In genomic region chr20:25044261-25044560, GRCh38 we compare ENCODE assay signal across 14 cellular contexts. TPM values are rescaled to one million over a fixed set of nuclear protein-coding genes. Genes with fewer than 3 reads are reported as not detected.
DNase-seq lines count a peak whose midpoint lies in the region; ATAC-seq, FAIRE-seq and TF ChIP-seq lines count a peak whose summit lies in the region.
"Had no signal": no experiment of that assay in that cellular context is flagged by ENCODE, and none has a peak within 500 bp of the region (broad histone marks: within the 10 kb centered on the region; RNA-seq: fewer than 3 reads in every experiment).

No MANE protein-coding gene starts in this region.

- H3K27ac Mint-ChIP-seq in activated CD4-positive, alpha-beta T cell treated with anti-CD3 and anti-CD28 coated beads, Interleukin-2, amount 10 ng/mL, durations not matched to agents 7 days and 5 days, result peak overlapping the region; percentile 98
- peak overlapping the region; percentile 93 to 96 for H3K27ac Mint-ChIP-seq in T-cell
- peak overlapping the region; percentile 93 for H3K27ac Mint-ChIP-seq in stimulated activated memory B cell treated with anti-CD40 and anti-IgM and Interleukin-4, amounts not matched to agents 10 μg/mL and 1 μg/mL and 100 μg/mL, for 72 hours

- CTCF ChIA-PET in activated CD4-positive, alpha-beta T cell treated with anti-CD3 and anti-CD28 coated beads, Interleukin-2, amount 10 ng/mL, durations not matched to agents 7 days and 5 days (lab: Charles Lee), result interaction anchor here (1.1 kb wide), 1 partner anchor 15 kb away, joined by 3 read pairs; no protein-coding TSS in a partner anchor
- CTCF ChIA-PET in T-cell (lab: Charles Lee) (no interaction called here), HepG2 (lab: Yijun Ruan, JAX; ENCODE audit: low intra/inter-chr PET ratio, low total read pairs) (no interaction called here)

- no peak for TF ChIP-seq RAD21 in HepG2 (CRISPR knock-in tag; IDR thresholded peaks at IDR 0.05)

- FAIRE-seq in HepG2 (lab: Jason Lieb, UNC), result no peak

- POLR2A ChIA-PET in activated CD4-positive, alpha-beta T cell treated with anti-CD3 and anti-CD28 coated beads, Interleukin-2, amount 10 ng/mL, durations not matched to agents 7 days and 5 days (lab: Charles Lee), result no interaction called here
- POLR2A ChIA-PET in T-cell (lab: Charles Lee) (no interaction called here), HepG2 (lab: Yijun Ruan, JAX) (interaction anchor here (1.7 kb wide), 1 partner anchor 12 kb away, joined by 5 read pairs; no protein-coding TSS in a partner anchor)

- peaks cover 15% of the 10 kb centered on the region for H3K36me3 Mint-ChIP-seq in activated CD4-positive, alpha-beta T cell treated with anti-CD3 and anti-CD28 coated beads, Interleukin-2, amount 10 ng/mL, durations not matched to agents 7 days and 5 days (ENCODE audit: low read depth)
- H3K36me3 Mint-ChIP-seq in T-cell, result peaks cover 9% of the 10 kb centered on the region
- no peaks in the 10 kb centered on the region for H3K36me3 Mint-ChIP-seq in stimulated activated memory B cell treated with anti-CD40 and anti-IgM and Interleukin-4, amounts not matched to agents 10 μg/mL and 1 μg/mL and 100 μg/mL, for 72 hours

- H3K27me3 ChIP-seq in right atrium auricular region, result no peaks in the 10 kb centered on the region
- H3K27me3 ChIP-seq in HepG2 (ENCODE audit: control insufficient read depth in 1 of 2, insufficient read depth in 2 of 2, low read length in 2 of 2), result peaks cover 0 to 5% of the 10 kb centered on the region in 2 experiments; a peak in 1 of 5 replicates

- TF ChIP-seq POLR2A in HepG2 (IDR thresholded peaks at IDR 0.05; ENCODE audit: insufficient read depth in 1 of 2, low read depth in 2 of 2, low read length in 2 of 2), result no peak

- H3K4me3 Mint-ChIP-seq in activated CD4-positive, alpha-beta T cell treated with anti-CD3 and anti-CD28 coated beads, Interleukin-2, amount 10 ng/mL, durations not matched to agents 7 days and 5 days, result no peak overlapping the region
- H3K4me3 Mint-ChIP-seq in T-cell, result peak overlapping the region in 1 of 3 donors; percentile 75
- no peak overlapping the region for H3K4me3 Mint-ChIP-seq in stimulated activated memory B cell treated with anti-CD40 and anti-IgM and Interleukin-4, amounts not matched to agents 10 μg/mL and 1 μg/mL and 100 μg/mL, for 72 hours

- H3K9me3 Mint-ChIP-seq in activated CD4-positive, alpha-beta T cell treated with anti-CD3 and anti-CD28 coated beads, Interleukin-2, amount 10 ng/mL, durations not matched to agents 7 days and 5 days, result no peaks in the 10 kb centered on the region
- no peaks in the 10 kb centered on the region for H3K9me3 Mint-ChIP-seq in T-cell
- no peaks in the 10 kb centered on the region for H3K9me3 Mint-ChIP-seq in stimulated activated memory B cell treated with anti-CD40 and anti-IgM and Interleukin-4, amounts not matched to agents 10 μg/mL and 1 μg/mL and 100 μg/mL, for 72 hours

- TF ChIP-seq EP300 in HepG2 (IDR thresholded peaks at IDR 0.05; ENCODE audit: low read depth in 2 of 2, low read length in 2 of 2) (no peak), HepG2 (CRISPR knock-in tag; IDR thresholded peaks at IDR 0.05; ENCODE audit: borderline replicate concordance) (no peak)

- H3K4me1 Mint-ChIP-seq in activated CD4-positive, alpha-beta T cell treated with anti-CD3 and anti-CD28 coated beads, Interleukin-2, amount 10 ng/mL, durations not matched to agents 7 days and 5 days, result peaks cover 33% of the 10 kb centered on the region
- peaks cover 33 to 59% (median 42%) of the 10 kb centered on the region in 3 donors for H3K4me1 Mint-ChIP-seq in T-cell
- peaks cover 44% of the 10 kb centered on the region for H3K4me1 Mint-ChIP-seq in stimulated activated memory B cell treated with anti-CD40 and anti-IgM and Interleukin-4, amounts not matched to agents 10 μg/mL and 1 μg/mL and 100 μg/mL, for 72 hours

- TF ChIP-seq CTCF in right atrium auricular region (IDR thresholded peaks at IDR 0.05) (no peak), HepG2 (CRISPR knock-in tag; IDR thresholded peaks at IDR 0.05) (no peak)

- in situ Hi-C loops in KBM-7 (cut with MboI; ENCODE audit: low pct_unique_long_range_greater_than_20kb, low sequenced_read_pairs) (loop anchor here (25.0 kb wide), 1 partner anchor 343 kb away; the partner anchor contains the start of gene ABHD12), HepG2 (cut with HindIII; ENCODE audit: extremely low pct_ligation_motif_present, low pct_unique_long_range_greater_than_20kb) (no loop called here)

- H3K9ac ChIP-seq in HepG2 (ENCODE audit: insufficient read depth, low read depth, low read length), result no peak overlapping the region

- H3K4me3 ChIP-seq in right atrium auricular region (no peak overlapping the region), HepG2 (replicated peaks in 1 of 3; ENCODE audit: insufficient read depth in 1 of 3, low read depth in 2 of 3, low read length in 3 of 3) (no peak overlapping the region)
- H3K4me3 ChIP-seq: prostate gland had no signal

- WGBS in HepG2 (ENCODE audit: low lambda C conversion rate), result 84% methylated on average over 5 of the region's 5 CpGs

- H3K4me1 ChIP-seq in right atrium auricular region, result peaks cover 0 to 98% of the 10 kb centered on the region in 2 donors
- peaks cover 45% of the 10 kb centered on the region for H3K4me1 ChIP-seq in HepG2 (ENCODE audit: insufficient read depth, low read length)

- no peak for DNase-seq in activated CD4-positive, alpha-beta T cell treated with anti-CD3 and anti-CD28 coated beads, Interleukin-2, amount 10 ng/mL, durations not matched to agents 7 days and 5 days
- no peak for DNase-seq in activated CD4-positive, alpha-beta T cell treated with anti-CD3 and anti-CD28 coated beads, Interleukin-2, amount 50 U/mL, for 1 hour
- DNase-seq in T-cell, result no peak
- no peak for DNase-seq in right atrium auricular region (ENCODE audit: low spot score)
- DNase-seq in KBM-7, result no peak
- no peak for DNase-seq in HepG2 (ENCODE audit: low spot score)
- no peak for DNase-seq in NCI-H82 treated with DMSO at 0.1 percent for 48 hours (lab: John Stamatoyannopoulos, UW; ENCODE audit: unreplicated experiment)
- DNase-seq: activated CD4-positive, alpha-beta T cell treated with anti-CD3 and anti-CD28 coated beads, Interleukin-2, amount 50 U/mL, for 4 hours; Karpas-422; NCI-H1105 treated with DMSO at 0.1 percent for 48 hours had no signal

- no peaks in the 10 kb centered on the region for H3K27me3 Mint-ChIP-seq in activated CD4-positive, alpha-beta T cell treated with anti-CD3 and anti-CD28 coated beads, Interleukin-2, amount 10 ng/mL, durations not matched to agents 7 days and 5 days
- no peaks in the 10 kb centered on the region for H3K27me3 Mint-ChIP-seq in T-cell
- no peaks in the 10 kb centered on the region for H3K27me3 Mint-ChIP-seq in stimulated activated memory B cell treated with anti-CD40 and anti-IgM and Interleukin-4, amounts not matched to agents 10 μg/mL and 1 μg/mL and 100 μg/mL, for 72 hours

- H3K36me3 ChIP-seq in right atrium auricular region (peaks cover 25% of the 10 kb centered on the region), HepG2 (replicated peaks in 1 of 2; ENCODE audit: control insufficient read depth in 1 of 2, insufficient read depth in 2 of 2, low read length in 2 of 2) (no peaks in the 10 kb centered on the region; a peak in 1 of 5 replicates)

- H3K27ac ChIP-seq in right atrium auricular region (peak overlapping the region; percentile 94 to 96), HepG2 (ENCODE audit: extremely low read length, insufficient read depth, low read length) (no peak overlapping the region)

- H4K20me1 ChIP-seq in HepG2 (ENCODE audit: insufficient read depth, low read length), result no peaks in the 10 kb centered on the region

- no peak overlapping the region for H2AFZ ChIP-seq in HepG2 (ENCODE audit: low read length)

- no peak overlapping the region for H3K4me2 ChIP-seq in HepG2 (ENCODE audit: low read depth, low read length)

- ATAC-seq in T-cell (replicated peaks in 1 of 4) (no peak), HepG2 (no peak)
- no peak for ATAC-seq in stimulated activated memory B cell treated with anti-CD40 and anti-IgM and Interleukin-4, amounts not matched to agents 10 μg/mL and 1 μg/mL and 100 μg/mL, for 72 hours

- H3K9me3 ChIP-seq in right atrium auricular region (no peaks in the 10 kb centered on the region), HepG2 (ENCODE audit: low read length) (no peaks in the 10 kb centered on the region)
- H3K9me3 ChIP-seq: prostate gland had no signal

- BruUV-seq in HepG2 (replicated peaks; lab: Mats Ljungman, UMichigan), result no TSS peak

- intact Hi-C loops in HepG2 (cut with micrococcal nuclease; ENCODE audit: unreplicated experiment), result no loop called here

- H3K79me2 ChIP-seq in HepG2 (ENCODE audit: insufficient read depth, low read length), result no peaks in the 10 kb centered on the region

RNA-seq across cellular contexts. Expression of gene ACSS1, which starts 13.7 kb away (rescaled TPM):
- 10 to 100 TPM; 41.1 to 54.1 TPM for total RNA-seq in activated CD4-positive, alpha-beta T cell treated with anti-CD3 and anti-CD28 coated beads, Interleukin-2, amount 10 ng/mL, durations not matched to agents 7 days and 5 days
- total RNA-seq in T-cell (10 to 100 TPM; 39.1 to 59.6 (median 57.7) TPM), right atrium auricular region (10 to 100 TPM; 25.6 to 26.4 TPM), HepG2 (2016; rRNA removed; fragmentation: Illumina TruSeq; extraction: Trizol) (38.2 and 41.6 TPM in 2 replicates)
- 8.4 and 9.3 TPM in 2 replicates for total RNA-seq in HepG2 (2016; cell fraction: cytosol; rRNA removed; fragmentation: Illumina TruSeq; extraction: Trizol; ENCODE audit: low read depth)
- total RNA-seq in HepG2 (2016; cell fraction: insoluble cytoplasmic fraction; rRNA removed; fragmentation: Illumina TruSeq; extraction: Trizol), result 34.8 and 43.4 TPM in 2 replicates
- 13.0 and 13.5 TPM in 2 replicates for total RNA-seq in HepG2 (2016; cell fraction: membrane; rRNA removed; fragmentation: Illumina TruSeq; extraction: Trizol)
- 42.3 and 48.2 TPM in 2 replicates for total RNA-seq in HepG2 (2016; cell fraction: nucleus; rRNA removed; fragmentation: Illumina TruSeq; extraction: Trizol)
- 15.2 and 23.3 TPM in 2 replicates for polyA plus RNA-seq in HepG2 (2011; rRNA removed)
- polyA plus RNA-seq in HepG2 (2011; cell fraction: cytosol; rRNA removed), result 16.5 and 17.1 TPM in 2 replicates
- polyA plus RNA-seq in HepG2 (2011; cell fraction: nucleus; rRNA removed), result 43.9 and 56.8 TPM in 2 replicates
- polyA plus RNA-seq in HepG2 (2012), result 4.3 and 9.3 TPM in 2 replicates
- 3.2 and 3.4 TPM in 2 replicates for polyA plus RNA-seq in HepG2 (2016; cell fraction: cytosol; fragmentation: Illumina TruSeq; extraction: Trizol; ENCODE audit: low read depth)
- polyA plus RNA-seq in HepG2 (2016; cell fraction: insoluble cytoplasmic fraction; fragmentation: Illumina TruSeq; extraction: Trizol; ENCODE audit: low read depth), result 47.8 and 50.2 TPM in 2 replicates
- 9.9 TPM in 2 replicates for polyA plus RNA-seq in HepG2 (2016; cell fraction: membrane; fragmentation: Illumina TruSeq; extraction: Trizol; ENCODE audit: low read depth)
- 98.7 and 99.6 TPM in 2 replicates for polyA plus RNA-seq in HepG2 (2016; cell fraction: nucleus; fragmentation: Illumina TruSeq; extraction: Trizol; ENCODE audit: insufficient read depth, low read depth)
- 0.07 and 45.1 TPM in 2 replicates for polyA minus RNA-seq in HepG2 (2011; rRNA and poly(A)+ RNA removed; ENCODE audit: low replicate concordance)
- polyA minus RNA-seq in HepG2 (2011; cell fraction: cytosol; rRNA and poly(A)+ RNA removed), result 11.7 and 16.0 TPM in 2 replicates
- 13.9 and 19.8 TPM in 2 replicates for polyA minus RNA-seq in HepG2 (2011; cell fraction: nucleus; rRNA and poly(A)+ RNA removed)

RNA-seq across cellular contexts. Expression of gene VSX1, which starts 37.7 kb away (rescaled TPM):
- not detected for total RNA-seq in activated CD4-positive, alpha-beta T cell treated with anti-CD3 and anti-CD28 coated beads, Interleukin-2, amount 10 ng/mL, durations not matched to agents 7 days and 5 days
- total RNA-seq in T-cell (not detected), right atrium auricular region (not detected), HepG2 (2016; rRNA removed; fragmentation: Illumina TruSeq; extraction: Trizol) (not detected in 2 replicates)
- not detected in 2 replicates for total RNA-seq in HepG2 (2016; cell fraction: cytosol; rRNA removed; fragmentation: Illumina TruSeq; extraction: Trizol; ENCODE audit: low read depth)
- total RNA-seq in HepG2 (2016; cell fraction: insoluble cytoplasmic fraction; rRNA removed; fragmentation: Illumina TruSeq; extraction: Trizol), result not detected in 2 replicates
- total RNA-seq in HepG2 (2016; cell fraction: membrane; rRNA removed; fragmentation: Illumina TruSeq; extraction: Trizol), result not detected in 2 replicates
- not detected in 2 replicates for total RNA-seq in HepG2 (2016; cell fraction: nucleus; rRNA removed; fragmentation: Illumina TruSeq; extraction: Trizol)
- 0.04 and 0.05 TPM in 2 replicates for polyA plus RNA-seq in HepG2 (2011; rRNA removed)
- not detected in 2 replicates for polyA plus RNA-seq in HepG2 (2011; cell fraction: cytosol; rRNA removed)
- 0.06 and 0.14 TPM in 2 replicates for polyA plus RNA-seq in HepG2 (2011; cell fraction: nucleus; rRNA removed)
- polyA plus RNA-seq in HepG2 (2012), result not detected in 2 replicates
- not detected in 2 replicates for polyA plus RNA-seq in HepG2 (2016; cell fraction: cytosol; fragmentation: Illumina TruSeq; extraction: Trizol; ENCODE audit: low read depth)
- not detected in 2 replicates for polyA plus RNA-seq in HepG2 (2016; cell fraction: insoluble cytoplasmic fraction; fragmentation: Illumina TruSeq; extraction: Trizol; ENCODE audit: low read depth)
- polyA plus RNA-seq in HepG2 (2016; cell fraction: membrane; fragmentation: Illumina TruSeq; extraction: Trizol; ENCODE audit: low read depth), result not detected in 2 replicates
- polyA plus RNA-seq in HepG2 (2016; cell fraction: nucleus; fragmentation: Illumina TruSeq; extraction: Trizol; ENCODE audit: insufficient read depth, low read depth), result not detected in 2 replicates
- polyA minus RNA-seq in HepG2 (2011; rRNA and poly(A)+ RNA removed; ENCODE audit: low replicate concordance), result not detected in 2 replicates
- not detected in 2 replicates for polyA minus RNA-seq in HepG2 (2011; cell fraction: cytosol; rRNA and poly(A)+ RNA removed)
- 0.75 TPM in 1 of 2 replicates, not detected in the other for polyA minus RNA-seq in HepG2 (2011; cell fraction: nucleus; rRNA and poly(A)+ RNA removed)
- total RNA-seq: A172, myocyte, prostate gland had no signal

RNA-seq across cellular contexts. Expression of gene APMAP, which starts 51.7 kb away (rescaled TPM):
- total RNA-seq in activated CD4-positive, alpha-beta T cell treated with anti-CD3 and anti-CD28 coated beads, Interleukin-2, amount 10 ng/mL, durations not matched to agents 7 days and 5 days, result 10 to 100 TPM; 38.7 to 41.3 TPM
- total RNA-seq in T-cell (10 to 100 TPM; 32.2 to 53.0 (median 49.8) TPM), right atrium auricular region (10 to 100 TPM; 30.3 to 30.5 TPM), HepG2 (2016; rRNA removed; fragmentation: Illumina TruSeq; extraction: Trizol) (96.9 and 214 TPM in 2 replicates)
- 20.1 and 22.7 TPM in 2 replicates for total RNA-seq in HepG2 (2016; cell fraction: cytosol; rRNA removed; fragmentation: Illumina TruSeq; extraction: Trizol; ENCODE audit: low read depth)
- 98.2 and 226 TPM in 2 replicates for total RNA-seq in HepG2 (2016; cell fraction: insoluble cytoplasmic fraction; rRNA removed; fragmentation: Illumina TruSeq; extraction: Trizol)
- 41.7 and 44.7 TPM in 2 replicates for total RNA-seq in HepG2 (2016; cell fraction: membrane; rRNA removed; fragmentation: Illumina TruSeq; extraction: Trizol)
- 175 and 197 TPM in 2 replicates for total RNA-seq in HepG2 (2016; cell fraction: nucleus; rRNA removed; fragmentation: Illumina TruSeq; extraction: Trizol)
- polyA plus RNA-seq in HepG2 (2011; rRNA removed), result 168 and 177 TPM in 2 replicates
- 161 and 178 TPM in 2 replicates for polyA plus RNA-seq in HepG2 (2011; cell fraction: cytosol; rRNA removed)
- polyA plus RNA-seq in HepG2 (2011; cell fraction: nucleus; rRNA removed), result 60.9 and 87.7 TPM in 2 replicates
- polyA plus RNA-seq in HepG2 (2012), result 152 and 183 TPM in 2 replicates
- 19.3 and 19.6 TPM in 2 replicates for polyA plus RNA-seq in HepG2 (2016; cell fraction: cytosol; fragmentation: Illumina TruSeq; extraction: Trizol; ENCODE audit: low read depth)
- 91.9 and 93.0 TPM in 2 replicates for polyA plus RNA-seq in HepG2 (2016; cell fraction: insoluble cytoplasmic fraction; fragmentation: Illumina TruSeq; extraction: Trizol; ENCODE audit: low read depth)
- polyA plus RNA-seq in HepG2 (2016; cell fraction: membrane; fragmentation: Illumina TruSeq; extraction: Trizol; ENCODE audit: low read depth), result 31.8 and 32.4 TPM in 2 replicates
- 261 and 268 TPM in 2 replicates for polyA plus RNA-seq in HepG2 (2016; cell fraction: nucleus; fragmentation: Illumina TruSeq; extraction: Trizol; ENCODE audit: insufficient read depth, low read depth)
- polyA minus RNA-seq in HepG2 (2011; rRNA and poly(A)+ RNA removed; ENCODE audit: low replicate concordance), result 27.2 and 96.2 TPM in 2 replicates
- polyA minus RNA-seq in HepG2 (2011; cell fraction: cytosol; rRNA and poly(A)+ RNA removed), result 41.4 and 51.0 TPM in 2 replicates
- 33.6 and 47.4 TPM in 2 replicates for polyA minus RNA-seq in HepG2 (2011; cell fraction: nucleus; rRNA and poly(A)+ RNA removed)
